Comparison of ENCODE assay signal across 8 cellular contexts in genomic region chr12:50024804-50025186, GRCh38. TPM values are rescaled to one million over a fixed set of nuclear protein-coding genes. Genes with fewer than 3 reads are reported as not detected.
DNase-seq lines count a peak whose midpoint lies in the region; ATAC-seq and TF ChIP-seq lines count a peak whose summit lies in the region.

No MANE protein-coding gene starts in this region.

- peaks cover 19% of the 10 kb centered on the region for H3K36me3 Mint-ChIP-seq in activated naive CD8-positive, alpha-beta T cell treated with anti-CD3 and anti-CD28 coated beads, Interleukin-2, amount 10 ng/mL, durations not matched to agents 7 days and 5 days

- H3K27me3 ChIP-seq in thyroid gland = no peaks in the 10 kb centered on the region

- peaks cover 0 to 6% of the 10 kb centered on the region in 2 donors for H3K4me1 ChIP-seq in thyroid gland

- H3K4me3 ChIP-seq in thyroid gland (replicated peaks in 1 of 3) = peak overlapping the region in 2 of 3 donors; percentile 33 to 60

- H3K36me3 ChIP-seq in thyroid gland = no peaks in the 10 kb centered on the region

- H3K9me3 Mint-ChIP-seq in activated naive CD8-positive, alpha-beta T cell treated with anti-CD3 and anti-CD28 coated beads, Interleukin-2, amount 10 ng/mL, durations not matched to agents 7 days and 5 days = peaks cover 1% of the 10 kb centered on the region

- WGBS in thyroid gland, 2 donors = 2 to 3% methylated on average over 12 to 16 of the region's 16 CpGs

- peak overlapping the region; percentile 97 for H3K27ac Mint-ChIP-seq in activated naive CD8-positive, alpha-beta T cell treated with anti-CD3 and anti-CD28 coated beads, Interleukin-2, amount 10 ng/mL, durations not matched to agents 7 days and 5 days

- H3K4me1 Mint-ChIP-seq in activated naive CD8-positive, alpha-beta T cell treated with anti-CD3 and anti-CD28 coated beads, Interleukin-2, amount 10 ng/mL, durations not matched to agents 7 days and 5 days = peaks cover 33% of the 10 kb centered on the region

- H3K9me3 ChIP-seq in thyroid gland = no peaks in the 10 kb centered on the region

- no peak for TF ChIP-seq POLR2A in thyroid gland (IDR thresholded peaks at IDR 0.05)

- no peak overlapping the region for H3K27ac ChIP-seq in thyroid gland

- peak overlapping the region; percentile 100 for H3K4me3 Mint-ChIP-seq in activated naive CD8-positive, alpha-beta T cell treated with anti-CD3 and anti-CD28 coated beads, Interleukin-2, amount 10 ng/mL, durations not matched to agents 7 days and 5 days

- no peaks in the 10 kb centered on the region for H3K27me3 Mint-ChIP-seq in activated naive CD8-positive, alpha-beta T cell treated with anti-CD3 and anti-CD28 coated beads, Interleukin-2, amount 10 ng/mL, durations not matched to agents 7 days and 5 days

- intact Hi-C loops in thyroid gland (cut with DNase I) = no loop called here

- POLR2A ChIA-PET in activated naive CD8-positive, alpha-beta T cell treated with anti-CD3 and anti-CD28 coated beads, Interleukin-2, amount 10 ng/mL, durations not matched to agents 7 days and 5 days (lab: Charles Lee) = interaction anchor here (0.9 to 2.1 kb wide), 14 partner anchors 11 to 283 kb away, joined by 3 to 17 read pairs (median 4); partner anchors contain the start of genes CERS5, COX14 and TMBIM6

- ATAC-seq in HG03571 (IDR thresholded peaks at IDR 0.05; ENCODE audit: unreplicated experiment) (peak; percentile 14), left lobe of liver (peak; percentile 20)
- ATAC-seq in activated naive CD8-positive, alpha-beta T cell treated with anti-CD3 and anti-CD28 coated beads, Interleukin-2, amount 10 ng/mL, durations not matched to agents 7 days and 5 days (ENCODE audit: low read depth) = peak; percentile 27

- no peak for TF ChIP-seq CTCF in thyroid gland (IDR thresholded peaks at IDR 0.05)

- DNase-seq in stimulated activated CD4-positive, alpha-beta T cell treated with anti-CD3 and anti-CD28 coated beads, Interleukin-4, amount 100 ng/mL, for 24 hours = peak; percentile 10
- DNase-seq in stimulated activated CD4-positive, alpha-beta T cell treated with anti-CD3 and anti-CD28 coated beads, Interleukin-2, amount 100 ng/mL, for 48 hours = no peak
- no peak for DNase-seq in activated naive CD8-positive, alpha-beta T cell treated with anti-CD3 and anti-CD28 coated beads, Interleukin-2, amount 10 ng/mL, durations not matched to agents 7 days and 5 days
- DNase-seq in left lobe of liver (ENCODE audit: low spot score) (no peak), thyroid gland (no peak), kidney glomerular epithelial cell (lab: John Stamatoyannopoulos, UW) (no peak)
- no peak for DNase-seq in stimulated activated CD4-positive, alpha-beta T cell treated with anti-CD3 and anti-CD28 coated beads, Interleukin-2, amount 100 ng/mL, for 24 hours

RNA-seq across cellular contexts. Expression of gene RACGAP1, which starts 0.5 kb away (rescaled TPM):
- 100 to 1,000 TPM; 132 to 135 TPM for total RNA-seq in activated naive CD8-positive, alpha-beta T cell treated with anti-CD3 and anti-CD28 coated beads, Interleukin-2, amount 10 ng/mL, durations not matched to agents 7 days and 5 days
- 3.9 TPM for total RNA-seq in left lobe of liver
- total RNA-seq in thyroid gland = 1 to 10 TPM; 4.0 to 7.2 (median 6.2) TPM

RNA-seq across cellular contexts. Expression of gene ASIC1, which starts 32.6 kb away (rescaled TPM):
- total RNA-seq in activated naive CD8-positive, alpha-beta T cell treated with anti-CD3 and anti-CD28 coated beads, Interleukin-2, amount 10 ng/mL, durations not matched to agents 7 days and 5 days = 10 to 100 TPM; 31.3 to 33.3 TPM
- 0.28 TPM for total RNA-seq in left lobe of liver
- 1 to 10 TPM in 1 of 4 donors, under 1 TPM in 3; 0.13 to 1.9 (median 0.43) TPM for total RNA-seq in thyroid gland

RNA-seq across cellular contexts. Expression of gene AQP6, which starts 52.0 kb away (rescaled TPM):
- total RNA-seq in activated naive CD8-positive, alpha-beta T cell treated with anti-CD3 and anti-CD28 coated beads, Interleukin-2, amount 10 ng/mL, durations not matched to agents 7 days and 5 days = not detected
- total RNA-seq in left lobe of liver (0.28 TPM), thyroid gland (not detected)

Comparison
In these comparisons a context has a peak if more than half of its experiments do, and no peak if none do; other contexts are left out.
1. RNA of gene RACGAP1, which starts 0.5 kb away (total RNA-seq): 132 to 135 TPM in activated naive CD8-positive, alpha-beta T cell treated with anti-CD3 and anti-CD28 coated beads, Interleukin-2, amount 10 ng/mL, durations not matched to agents 7 days and 5 days; 4.0 to 7.2 TPM in thyroid gland and 3.9 TPM in left lobe of liver (single experiment); every median in the first group is over 10 times any median in the second.
2. RNA of gene ASIC1, which starts 32.6 kb away (total RNA-seq): 31.3 to 33.3 TPM in activated naive CD8-positive, alpha-beta T cell treated with anti-CD3 and anti-CD28 coated beads, Interleukin-2, amount 10 ng/mL, durations not matched to agents 7 days and 5 days; 0.13 to 1.9 TPM in thyroid gland and 0.28 TPM in left lobe of liver (single experiment); every median in the first group is over 10 times any median in the second.
3. Peak in every context shown above with its lines, with median percentiles within 50 percentile points of each other: ATAC-seq.